ENCODE assay signal across 8 cellular contexts in genomic region chr22:17057959-17058814, GRCh38. TPM values are rescaled to one million over a fixed set of nuclear protein-coding genes. Genes with fewer than 3 reads are reported as not detected.
DNase-seq lines count a peak whose midpoint lies in the region; ATAC-seq and TF ChIP-seq lines count a peak whose summit lies in the region.

No MANE protein-coding gene starts in this region.

- no peak overlapping the region for H3K4me3 ChIP-seq in gastroesophageal sphincter

- no peaks in the 10 kb centered on the region for H3K9me3 ChIP-seq in gastroesophageal sphincter

- peaks cover 5% of the 10 kb centered on the region for H3K27me3 ChIP-seq in gastroesophageal sphincter

- ATAC-seq in gastroesophageal sphincter = peak; percentile 77
- ATAC-seq in GM21723 (IDR thresholded peaks at IDR 0.05; ENCODE audit: unreplicated experiment) = no peak
- ATAC-seq in HG03095 (IDR thresholded peaks at IDR 0.05; ENCODE audit: unreplicated experiment) = no peak

- H3K36me3 ChIP-seq in gastroesophageal sphincter = no peaks in the 10 kb centered on the region

- WGBS in gastroesophageal sphincter (ENCODE audit: low coverage in 1 of 2), 2 donors = 17 to 41% methylated on average over 3 to 4 of the region's 11 CpGs

- peaks cover 0 to 9% (median 0%) of the 10 kb centered on the region in 3 donors for H3K4me1 ChIP-seq in gastroesophageal sphincter

- peak in 3 of 4 experiments; percentile 58 to 93 (median 77) for TF ChIP-seq CTCF in gastroesophageal sphincter (IDR thresholded peaks at IDR 0.05)

- DNase-seq in Daoy (ENCODE audit: low read depth) (peak; percentile 72), HT-29 (ENCODE audit: low spot score) (peak; percentile 63), occipital lobe (lab: John Stamatoyannopoulos, UW) (peak; percentile 67)
- DNase-seq in activated gamma-delta T cell treated with anti-CD3 and anti-CD28 coated beads, Interleukin-2, amount 50 U/mL, for 16 hours (ENCODE audit: low read depth) = peak; percentile 14

- no peak for TF ChIP-seq EP300 in gastroesophageal sphincter (IDR thresholded peaks at IDR 0.05)

- TF ChIP-seq POLR2A in gastroesophageal sphincter (IDR thresholded peaks at IDR 0.05) = no peak

- no peak overlapping the region for H3K27ac ChIP-seq in gastroesophageal sphincter

TF ChIP-seq in PFSK-1, 5 proteins besides CTCF, POLR2A, EP300 and RAD21:
- TF ChIP-seq POLR2AphosphoS5 (IDR thresholded peaks at IDR 0.05; ENCODE audit: low read depth, low read length) = no peak
- TF ChIP-seq REST (IDR thresholded peaks at IDR 0.05; ENCODE audit: insufficient read depth in 1 of 2, low read depth in 2 of 2, low read length in 2 of 2) = peak; percentile 87 to 94

RNA-seq across cellular contexts. Expression of gene IL17RA, which starts 26.6 kb away (rescaled TPM):
- 1.8 and 3.3 TPM in 2 replicates for total RNA-seq in Daoy (2014; rRNA removed; shearing (Covaris generic))
- total RNA-seq in HT-29 (2014; rRNA removed; shearing (Covaris generic)) = 3.8 and 4.3 TPM in 2 replicates
- polyA plus RNA-seq in PFSK-1 (2012; ENCODE audit: insufficient read length, low read depth) = 8.3 TPM
- total RNA-seq in gastroesophageal sphincter = 10 to 100 TPM in 3 of 4 donors, 1 to 10 TPM in 1; 5.9 to 15.6 (median 14.2) TPM
- 1.2 TPM for total RNA-seq in occipital lobe

RNA-seq across cellular contexts. Expression of gene GAB4, which starts 50.2 kb away (rescaled TPM):
- total RNA-seq in Daoy (2014; rRNA removed; shearing (Covaris generic)) = 0.09 TPM in 1 of 2 replicates, not detected in the other
- total RNA-seq in HT-29 (2014; rRNA removed; shearing (Covaris generic)) = not detected in 2 replicates
- polyA plus RNA-seq in PFSK-1 (2012; ENCODE audit: insufficient read length, low read depth) = not detected
- total RNA-seq in gastroesophageal sphincter (not detected), occipital lobe (not detected)

Comparison
In these comparisons a context has a peak if more than half of its experiments do, and no peak if none do; other contexts are left out.
1. DNase-seq: peak in every context shown above with its lines; median percentile 72 in Daoy; 67 in occipital lobe; 63 in HT-29; 14 in activated gamma-delta T cell treated with anti-CD3 and anti-CD28 coated beads, Interleukin-2, amount 50 U/mL, for 16 hours.